ENCODE assay signal across 8 cellular contexts in genomic region chr7:27576360-27576944, GRCh38.
DNase-seq lines count a peak whose midpoint lies in the region; ATAC-seq, FAIRE-seq and TF ChIP-seq lines count a peak whose summit lies in the region.

No MANE protein-coding gene starts in this region.

- no peaks in the 10 kb centered on the region for H3K36me3 ChIP-seq in keratinocyte (ENCODE audit: control insufficient read depth in 2 of 2, extremely low read depth in 1 of 2, insufficient read depth in 2 of 2, low read length in 2 of 2)

- no peak for TF ChIP-seq POLR2A in A549 (IDR thresholded peaks at IDR 0.05; ENCODE audit: low read length)

- TF ChIP-seq EP300 in A549 (IDR thresholded peaks at IDR 0.05): no peak

- H3K4me1 Mint-ChIP-seq in brain: peaks cover 15% of the 10 kb centered on the region
- no peaks in the 10 kb centered on the region for H3K4me1 Mint-ChIP-seq in activated CD4-positive, alpha-beta T cell treated with anti-CD3 and anti-CD28 coated beads for 36 hours

- H3K4me2 ChIP-seq in A549 (no peak overlapping the region), keratinocyte (ENCODE audit: control insufficient read depth, extremely low read depth, insufficient read depth, low read depth, low read length) (no peak overlapping the region)

- no peaks in the 10 kb centered on the region for H3K79me2 ChIP-seq in keratinocyte (ENCODE audit: control insufficient read depth, insufficient read depth, low read length)

- peaks cover 3% of the 10 kb centered on the region for H3K36me3 Mint-ChIP-seq in brain
- no peaks in the 10 kb centered on the region for H3K36me3 Mint-ChIP-seq in activated CD4-positive, alpha-beta T cell treated with anti-CD3 and anti-CD28 coated beads for 36 hours (ENCODE audit: low read depth)

- H3K4me1 ChIP-seq in A549: peaks cover 7% of the 10 kb centered on the region; the same call in 2 of the 3 replicates
- H3K4me1 ChIP-seq in keratinocyte (ENCODE audit: control insufficient read depth, extremely low read depth, insufficient read depth, low read length): no peaks in the 10 kb centered on the region

- H2AFZ ChIP-seq in keratinocyte (ENCODE audit: control insufficient read depth, low read length): no peak overlapping the region

- no peak overlapping the region for H3K27ac Mint-ChIP-seq in brain
- no peak overlapping the region for H3K27ac Mint-ChIP-seq in activated CD4-positive, alpha-beta T cell treated with anti-CD3 and anti-CD28 coated beads for 36 hours

- peak; percentile 85 for TF ChIP-seq CTCF in A549 (IDR thresholded peaks at IDR 0.05)
- peak; percentile 71 to 83 for TF ChIP-seq CTCF in brain (conservative IDR thresholded peaks at IDR 0.05)
- peak in 2 of 3 experiments; percentile 34 to 35 for TF ChIP-seq CTCF in keratinocyte (optimal IDR thresholded peaks at IDR 0.05 in 1 of 3, IDR thresholded peaks at IDR 0.05 in 1 of 3, conservative IDR thresholded peaks at IDR 0.05 in 1 of 3; ENCODE audit: extremely low read depth in 1 of 3, insufficient read depth in 2 of 3, low read length in 3 of 3)

- WGBS in A549 (ENCODE audit: missing lambda C conversion rate): 94% methylated on average over 3 of the region's 3 CpGs

- H3K9me3 Mint-ChIP-seq in brain: no peaks in the 10 kb centered on the region
- H3K9me3 Mint-ChIP-seq in activated CD4-positive, alpha-beta T cell treated with anti-CD3 and anti-CD28 coated beads for 36 hours (ENCODE audit: low read depth): no peaks in the 10 kb centered on the region

- H3K27me3 Mint-ChIP-seq in brain: no peaks in the 10 kb centered on the region
- H3K27me3 Mint-ChIP-seq in activated CD4-positive, alpha-beta T cell treated with anti-CD3 and anti-CD28 coated beads for 36 hours: no peaks in the 10 kb centered on the region

- intact Hi-C loops in activated CD4-positive, alpha-beta T cell treated with anti-CD3 and anti-CD28 coated beads for 36 hours (cut with DNase I, micrococcal nuclease): loop anchor here (1.0 to 5.0 kb wide), 3 partner anchors 364 to 380 kb away; no protein-coding TSS in a partner anchor

- no peaks in the 10 kb centered on the region for H3K9me3 ChIP-seq in A549
- H3K9me3 ChIP-seq in keratinocyte (ENCODE audit: control insufficient read depth, low read depth, low read length): no peaks in the 10 kb centered on the region

- no peaks in the 10 kb centered on the region for H3K9me1 ChIP-seq in keratinocyte (ENCODE audit: control insufficient read depth, extremely low read depth, insufficient read depth, low read length)

- peak; percentile 59 for FAIRE-seq in A549 (lab: Jason Lieb, UNC)
- no peak for FAIRE-seq in keratinocyte (lab: Jason Lieb, UNC)

- H4K20me1 ChIP-seq in keratinocyte (ENCODE audit: control insufficient read depth, extremely low read depth, insufficient read depth, low read length): no peaks in the 10 kb centered on the region

- DNase-seq in A549 (ENCODE audit: low read depth in 1 of 2, low spot score in 1 of 2) (peak; percentile 14 to 38), NCI-H345 (lab: John Stamatoyannopoulos, UW) (peak; percentile 49), keratinocyte (ENCODE audit: low read depth, low spot score) (no peak)
- DNase-seq in activated CD4-positive, alpha-beta T cell treated with anti-CD3 and anti-CD28 coated beads for 36 hours: no peak

- no peak overlapping the region for H3K4me3 Mint-ChIP-seq in brain
- no peak overlapping the region for H3K4me3 Mint-ChIP-seq in activated CD4-positive, alpha-beta T cell treated with anti-CD3 and anti-CD28 coated beads for 36 hours

- H3K4me3 ChIP-seq in A549 (no peak overlapping the region), keratinocyte (ENCODE audit: control insufficient read depth in 2 of 3, extremely low read depth in 1 of 3, insufficient read depth in 2 of 3, low read depth in 1 of 3, low read length in 3 of 3) (no peak overlapping the region)

- dilution Hi-C loops in keratinocyte (cut with MboI; ENCODE audit: extremely low pct_ligation_motif_present, low sequenced_read_pairs): loop anchor here (25.0 kb wide), 1 partner anchor 364 kb away; the partner anchor contains the start of gene HOXA13

- H3K9ac ChIP-seq in keratinocyte (ENCODE audit: control insufficient read depth, extremely low read depth, insufficient read depth, low read length): no peak overlapping the region

- no peak overlapping the region for H3K27ac ChIP-seq in A549
- H3K27ac ChIP-seq in keratinocyte (ENCODE audit: control insufficient read depth, insufficient read depth, low read length): no peak overlapping the region

- H3K27me3 ChIP-seq in keratinocyte (ENCODE audit: control insufficient read depth, extremely low read depth, insufficient read depth, low read length): no peaks in the 10 kb centered on the region

- POLR2A ChIA-PET in A549 (lab: Yijun Ruan, JAX): no interaction called here
- POLR2A ChIA-PET in activated CD4-positive, alpha-beta T cell treated with anti-CD3 and anti-CD28 coated beads for 36 hours (lab: Charles Lee): no interaction called here

- ATAC-seq in A549 (peak; percentile 47 to 78; a peak in 4 of 6 replicates), GM18861 (IDR thresholded peaks at IDR 0.05; ENCODE audit: unreplicated experiment) (peak; percentile 43), HG02588 (IDR thresholded peaks at IDR 0.05; ENCODE audit: unreplicated experiment) (no peak), HG03175 (IDR thresholded peaks at IDR 0.05; ENCODE audit: unreplicated experiment) (no peak)
- ATAC-seq in activated CD4-positive, alpha-beta T cell treated with anti-CD3 and anti-CD28 coated beads for 36 hours: no peak

- peak; percentile 74 to 83 for TF ChIP-seq RAD21 in A549 (conservative IDR thresholded peaks at IDR 0.05 in 1 of 2, IDR thresholded peaks at IDR 0.05 in 1 of 2)

- CTCF ChIA-PET in A549 (lab: Yijun Ruan, JAX): interaction anchor here (0.6 to 2.3 kb wide), 30 partner anchors 8 to 605 kb away, joined by 3 to 22 read pairs (median 4); partner anchors contain the start of gene HOXA13
- CTCF ChIA-PET in activated CD4-positive, alpha-beta T cell treated with anti-CD3 and anti-CD28 coated beads for 36 hours (lab: Charles Lee): interaction anchor here (0.6 to 2.7 kb wide), 8 partner anchors 11 to 396 kb away, joined by 3 to 11 read pairs (median 3); no protein-coding TSS in a partner anchor

TF ChIP-seq in A549, 52 proteins besides CTCF, POLR2A, EP300 and RAD21:
- TF ChIP-seq KDM5A (IDR thresholded peaks at IDR 0.05) (no peak), MAZ (IDR thresholded peaks at IDR 0.05; ENCODE audit: borderline replicate concordance, low read depth, low read length) (no peak), SMC3 (IDR thresholded peaks at IDR 0.05) (peak; percentile 80), NFE2L2 (conservative IDR thresholded peaks at IDR 0.05; ENCODE audit: low read length) (no peak)

Comparison
In these comparisons a context has a peak if more than half of its experiments do, and no peak if none do; other contexts are left out.
1. ATAC-seq: peak in A549 (2 of 2) and GM18861 (single experiment); none in HG02588 (single experiment), activated CD4-positive, alpha-beta T cell treated with anti-CD3 and anti-CD28 coated beads for 36 hours (single experiment) and HG03175 (single experiment).
2. DNase-seq: peak in A549 (2 of 2) and NCI-H345 (single experiment); none in keratinocyte (single experiment) and activated CD4-positive, alpha-beta T cell treated with anti-CD3 and anti-CD28 coated beads for 36 hours (single experiment).
3. CTCF ChIP-seq: peak in every context shown above with its lines; median percentile 85 in A549; 77 in brain; 34 in keratinocyte.